1 cellular context compared by ENCODE assay signal in genomic region chr11:75022759-75023396, GRCh38.
TF ChIP-seq lines count a peak whose summit lies in the region.

No MANE protein-coding gene starts in this region.

TF ChIP-seq in HEK293, 187 proteins besides CTCF, POLR2A, EP300 and RAD21 (continued from another document):
- TF ChIP-seq ZBTB49 (tag by site-specific recombination; IDR thresholded peaks at IDR 0.05; ENCODE audit: low read depth) = no peak
- no peak for TF ChIP-seq ZBTB10 (tag by site-specific recombination; IDR thresholded peaks at IDR 0.05)
